Comparison of ENCODE assay signal across 20 cellular contexts in genomic region chr3:53311882-53312281, GRCh38.
"Had no signal": no experiment of that assay in that cellular context is flagged by ENCODE, and none has a peak within 500 bp of the region (broad histone marks: within the 10 kb centered on the region; RNA-seq: fewer than 3 reads in every experiment).

No MANE protein-coding gene starts in this region.

- H3K27ac Mint-ChIP-seq: activated naive CD8-positive, alpha-beta T cell treated with anti-CD3 and anti-CD28 coated beads, Interleukin-2, amount 10 ng/mL, durations not matched to agents 7 days and 5 days; activated T-helper 1 cell treated with anti-CD3 and anti-CD28 coated beads, Interleukin-12 subunit alpha, Interleukin-12 subunit beta, Interleukin-2, Interleukin-4 antibody, amounts not matched to agents 30 ng/mL and 10 ng/mL and 1 ng/mL, durations not matched to agents 14 hours and 24 hours and 36 hours had no signal

- ATAC-seq: foreskin keratinocyte; left lung; right lobe of liver; stimulated activated effector memory CD8-positive, alpha-beta T cell treated with anti-CD3 and anti-CD28 coated beads, Interleukin-12 subunit alpha, Interleukin-12 subunit beta, amount 100 ng/mL, for 72 hours; upper lobe of right lung had no signal

- DNase-seq: activated CD4-positive, alpha-beta T cell treated with anti-CD3 and anti-CD28 coated beads for 1 hour; activated gamma-delta T cell treated with Interleukin-2 at 50 U/mL for 16 hours; activated naive CD8-positive, alpha-beta T cell treated with anti-CD3 and anti-CD28 coated beads, Interleukin-2, amount 10 ng/mL, durations not matched to agents 7 days and 5 days; activated T-cell treated with anti-CD3 and anti-CD28 coated beads for 4 hours; anterior cingulate cortex; cerebellar nuclear complex; effector CD8-positive, alpha-beta T cell; foreskin keratinocyte; head of caudate nucleus; kidney; left lung; right lobe of liver; stimulated activated CD4-positive, alpha-beta T cell treated with anti-CD3 and anti-CD28 coated beads, Interleukin-4, amount 100 ng/mL, for 24 hours; upper lobe of right lung; WERI-Rb-1 had no signal

- H3K27me3 Mint-ChIP-seq: activated naive CD8-positive, alpha-beta T cell treated with anti-CD3 and anti-CD28 coated beads, Interleukin-2, amount 10 ng/mL, durations not matched to agents 7 days and 5 days; brain had no signal

- H3K27me3 ChIP-seq: esophagus muscularis mucosa, foreskin keratinocyte, left lung, right lobe of liver, upper lobe of right lung had no signal

- H3K4me3 ChIP-seq: esophagus muscularis mucosa, left lung, prostate gland, right lobe of liver, upper lobe of right lung had no signal

- H3K4me1 Mint-ChIP-seq: activated naive CD8-positive, alpha-beta T cell treated with anti-CD3 and anti-CD28 coated beads, Interleukin-2, amount 10 ng/mL, durations not matched to agents 7 days and 5 days; brain; stimulated activated effector memory CD8-positive, alpha-beta T cell treated with anti-CD3 and anti-CD28 coated beads, Interleukin-12 subunit alpha, Interleukin-12 subunit beta, amount 100 ng/mL, for 72 hours had no signal

- H3K9me3 ChIP-seq: esophagus muscularis mucosa, left lung, prostate gland, right lobe of liver, upper lobe of right lung had no signal

- H3K4me3 Mint-ChIP-seq: activated naive CD8-positive, alpha-beta T cell treated with anti-CD3 and anti-CD28 coated beads, Interleukin-2, amount 10 ng/mL, durations not matched to agents 7 days and 5 days; activated T-helper 1 cell treated with anti-CD3 and anti-CD28 coated beads, Interleukin-12 subunit alpha, Interleukin-12 subunit beta, Interleukin-2, Interleukin-4 antibody, amounts not matched to agents 30 ng/mL and 10 ng/mL and 1 ng/mL, durations not matched to agents 14 hours and 24 hours and 36 hours; brain; stimulated activated effector memory CD8-positive, alpha-beta T cell treated with anti-CD3 and anti-CD28 coated beads, Interleukin-12 subunit alpha, Interleukin-12 subunit beta, amount 100 ng/mL, for 72 hours had no signal

- H3K9me3 Mint-ChIP-seq: activated naive CD8-positive, alpha-beta T cell treated with anti-CD3 and anti-CD28 coated beads, Interleukin-2, amount 10 ng/mL, durations not matched to agents 7 days and 5 days; activated T-helper 1 cell treated with anti-CD3 and anti-CD28 coated beads, Interleukin-12 subunit alpha, Interleukin-12 subunit beta, Interleukin-2, Interleukin-4 antibody, amounts not matched to agents 30 ng/mL and 10 ng/mL and 1 ng/mL, durations not matched to agents 14 hours and 24 hours and 36 hours; brain; stimulated activated effector memory CD8-positive, alpha-beta T cell treated with anti-CD3 and anti-CD28 coated beads, Interleukin-12 subunit alpha, Interleukin-12 subunit beta, amount 100 ng/mL, for 72 hours had no signal

- H3K27ac ChIP-seq: foreskin keratinocyte, left lung, prostate gland, right lobe of liver, upper lobe of right lung, WERI-Rb-1 had no signal

- H3K4me1 ChIP-seq: foreskin keratinocyte, left lung, prostate gland, right lobe of liver, upper lobe of right lung had no signal
